ENCODE assay signal across 8 cellular contexts in the genomic region with DNA sequence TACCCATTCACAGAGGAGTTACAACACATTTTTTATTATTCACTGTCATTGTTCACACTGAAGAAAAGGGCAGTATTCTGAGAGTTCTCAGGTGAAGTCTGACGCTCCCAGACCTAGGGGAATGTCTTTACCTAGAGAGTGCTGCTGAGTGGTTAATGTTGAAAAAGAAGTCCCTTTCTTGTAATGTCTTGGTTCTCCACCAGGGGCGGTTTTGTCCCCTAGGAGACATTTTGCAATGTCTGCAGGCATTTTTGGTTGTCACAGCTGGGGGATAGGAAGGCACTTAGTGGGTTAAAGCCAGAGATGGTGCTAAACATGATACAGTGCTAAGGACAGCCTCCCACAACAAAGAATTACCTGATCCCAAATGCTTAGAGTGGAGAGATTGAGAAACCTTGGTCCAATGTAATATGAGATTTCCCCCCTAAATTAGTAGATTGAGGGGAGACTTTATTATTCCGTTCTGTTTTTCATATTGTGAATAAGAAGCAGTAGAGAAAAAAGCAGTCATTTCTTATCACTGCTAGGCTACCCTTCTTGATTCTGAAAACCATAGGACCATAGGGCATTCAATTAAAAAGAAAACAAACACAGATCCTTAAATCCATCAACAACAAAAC. TPM values are rescaled to one million over a fixed set of nuclear protein-coding genes. Genes with fewer than 3 reads are reported as not detected.
A peak's percentile ranks its signal among the peaks of the same experiment; 100 is the strongest.
DNase-seq lines count a peak whose midpoint lies in the region; ATAC-seq, FAIRE-seq and TF ChIP-seq lines count a peak whose summit lies in the region.

No MANE protein-coding gene starts in this region.

- peak; percentile 71 for TF ChIP-seq CTCF in MM.1S (IDR thresholded peaks at IDR 0.05; ENCODE audit: low read length)
- peak; percentile 52 for TF ChIP-seq CTCF in bronchial epithelial cell (IDR thresholded peaks at IDR 0.05; ENCODE audit: insufficient read depth, low read length, severe bottlenecking)
- TF ChIP-seq CTCF in neutrophil (IDR thresholded peaks at IDR 0.05) = peak; percentile 44

- H3K79me2 ChIP-seq in MM.1S (ENCODE audit: low read length) = peaks cover 6% of the 10 kb centered on the region

- ATAC-seq in HG03565 (IDR thresholded peaks at IDR 0.05; ENCODE audit: unreplicated experiment) = no peak
- ATAC-seq in HG03280 (IDR thresholded peaks at IDR 0.05; ENCODE audit: unreplicated experiment) = no peak

- H3K36me3 ChIP-seq in MM.1S (replicated peaks; ENCODE audit: insufficient read depth, low read length) = no peaks in the 10 kb centered on the region
- no peaks in the 10 kb centered on the region for H3K36me3 ChIP-seq in bronchial epithelial cell (ENCODE audit: control insufficient read depth, insufficient read depth, low read length)
- no peaks in the 10 kb centered on the region for H3K36me3 ChIP-seq in neutrophil

- H3K4me3 ChIP-seq in MM.1S (ENCODE audit: low read length) (no peak overlapping the region), bronchial epithelial cell (ENCODE audit: low read depth, low read length) (no peak overlapping the region), neutrophil (ENCODE audit: low read depth in 1 of 2, low read length in 1 of 2) (no peak overlapping the region)

- no peak overlapping the region for H3K4me2 ChIP-seq in MM.1S (ENCODE audit: low read depth, low read length)

- H3K27ac ChIP-seq in MM.1S (ENCODE audit: low read length) (no peak overlapping the region), neutrophil (no peak overlapping the region)

- H3K27me3 ChIP-seq in MM.1S (replicated peaks; ENCODE audit: insufficient read depth, low read length) (no peaks in the 10 kb centered on the region), bronchial epithelial cell (ENCODE audit: control insufficient read depth, insufficient read depth, low read length) (no peaks in the 10 kb centered on the region), neutrophil (no peaks in the 10 kb centered on the region)

- DNase-seq in SHP77 (lab: John Stamatoyannopoulos, UW) (peak; percentile 10 to 31), SHP77 treated with DMSO at 0.1 percent for 48 hours (lab: John Stamatoyannopoulos, UW) (no peak), MM.1S (peak; percentile 31), bronchial epithelial cell (ENCODE audit: low read depth) (peak; percentile 7), mucosa of gallbladder (ENCODE audit: low spot score) (no peak)

- no peaks in the 10 kb centered on the region for H3F3A ChIP-seq in MM.1S (ENCODE audit: insufficient read depth, low read length)

- H3K9ac ChIP-seq in MM.1S (ENCODE audit: low read length) = no peak overlapping the region

- no peak overlapping the region for H2AFZ ChIP-seq in MM.1S (ENCODE audit: low read length)

- no peaks in the 10 kb centered on the region for H3K4me1 ChIP-seq in MM.1S (ENCODE audit: low read length)
- peaks cover 7 to 12% of the 10 kb centered on the region in 2 experiments for H3K4me1 ChIP-seq in neutrophil (ENCODE audit: control insufficient read depth in 1 of 2, insufficient read depth in 1 of 2, low read depth in 1 of 2, low read length in 1 of 2)

- no peaks in the 10 kb centered on the region for H4K20me1 ChIP-seq in MM.1S (ENCODE audit: insufficient read depth, low read length)

- FAIRE-seq in bronchial epithelial cell (lab: Jason Lieb, UNC) = no peak

- H3K9me2 ChIP-seq in MM.1S (replicated peaks; ENCODE audit: insufficient read depth, low read length) = no peaks in the 10 kb centered on the region

- H3K9me3 ChIP-seq in MM.1S (replicated peaks; ENCODE audit: insufficient read depth, low read length) = no peaks in the 10 kb centered on the region
- H3K9me3 ChIP-seq in neutrophil = no peaks in the 10 kb centered on the region

RNA-seq across cellular contexts. Expression of a gene that starts 13.1 kb away (rescaled TPM):
- total RNA-seq in bronchial epithelial cell (10.1 and 11.3 TPM in 2 replicates), mucosa of gallbladder (20.3 TPM)

Comparison
In these comparisons a context has a peak if more than half of its experiments do, and no peak if none do; other contexts are left out.
1. DNase-seq: peak in SHP77 (2 of 2), MM.1S (single experiment) and bronchial epithelial cell (single experiment); none in SHP77 treated with DMSO at 0.1 percent for 48 hours (single experiment) and mucosa of gallbladder (single experiment).
2. Peak in every context shown above with its lines, with median percentiles within 50 percentile points of each other: CTCF ChIP-seq.